Comparison of ENCODE assay signal across 21 cellular contexts in genomic region chrX:105869676-105870075, GRCh38. TPM values are rescaled to one million over a fixed set of nuclear protein-coding genes. Genes with fewer than 3 reads are reported as not detected.
DNase-seq lines count a peak whose midpoint lies in the region; ATAC-seq, FAIRE-seq and TF ChIP-seq lines count a peak whose summit lies in the region.
"Had no signal": no experiment of that assay in that cellular context is flagged by ENCODE, and none has a peak within 500 bp of the region (broad histone marks: within the 10 kb centered on the region; RNA-seq: fewer than 3 reads in every experiment).

No MANE protein-coding gene starts in this region.

- no peak overlapping the region for H3K4me3 Mint-ChIP-seq in astrocyte (ENCODE audit: unreplicated experiment)
- H3K4me3 Mint-ChIP-seq in activated CD4-positive, alpha-beta memory T cell treated with anti-CD3 and anti-CD28 coated beads for 36 hours, result no peak overlapping the region

- peaks cover 12% of the 10 kb centered on the region for H3K4me1 ChIP-seq in astrocyte (ENCODE audit: insufficient read depth, low read length)
- H3K4me1 ChIP-seq in effector memory CD4-positive, alpha-beta T cell (ENCODE audit: control insufficient read depth, insufficient read depth, low read length, poor library complexity, severe bottlenecking), result no peaks in the 10 kb centered on the region

- no peaks in the 10 kb centered on the region for H3K36me3 ChIP-seq in astrocyte (ENCODE audit: insufficient read depth, low read length)
- H3K36me3 ChIP-seq in effector memory CD4-positive, alpha-beta T cell (ENCODE audit: control insufficient read depth, insufficient read depth, low read length), result no peaks in the 10 kb centered on the region

- POLR2A ChIA-PET in activated CD4-positive, alpha-beta memory T cell treated with anti-CD3 and anti-CD28 coated beads for 36 hours (lab: Charles Lee), result no interaction called here

- no peak overlapping the region for H3K27ac ChIP-seq in astrocyte (ENCODE audit: low read depth, low read length)
- H3K27ac ChIP-seq in effector memory CD4-positive, alpha-beta T cell (ENCODE audit: insufficient read depth, low read length, poor library complexity, severe bottlenecking), result no peak overlapping the region
- H3K27ac ChIP-seq: C4-2B had no signal

- H3K79me2 ChIP-seq in astrocyte (ENCODE audit: insufficient read depth, low read length), result no peaks in the 10 kb centered on the region

- no peak overlapping the region for H3K27ac Mint-ChIP-seq in astrocyte (ENCODE audit: unreplicated experiment)
- no peak overlapping the region for H3K27ac Mint-ChIP-seq in activated CD4-positive, alpha-beta memory T cell treated with anti-CD3 and anti-CD28 coated beads for 36 hours

- H3K27me3 ChIP-seq in astrocyte (ENCODE audit: insufficient read depth, low read length), result no peaks in the 10 kb centered on the region
- H3K27me3 ChIP-seq in effector memory CD4-positive, alpha-beta T cell (replicated peaks; ENCODE audit: control insufficient read depth, insufficient read depth, low read length, poor library complexity, severe bottlenecking), result no peaks in the 10 kb centered on the region

- no peaks in the 10 kb centered on the region for H3K9me3 Mint-ChIP-seq in astrocyte (ENCODE audit: unreplicated experiment)
- H3K9me3 Mint-ChIP-seq in activated CD4-positive, alpha-beta memory T cell treated with anti-CD3 and anti-CD28 coated beads for 36 hours, result no peaks in the 10 kb centered on the region

- H3K4me2 ChIP-seq in astrocyte (ENCODE audit: low read length), result peak overlapping the region; percentile 45

- ATAC-seq in HG02973 (IDR thresholded peaks at IDR 0.05; ENCODE audit: unreplicated experiment), result no peak

- H3K4me3 ChIP-seq in astrocyte (ENCODE audit: insufficient read depth, low read depth, low read length) (no peak overlapping the region), epithelial cell of esophagus (ENCODE audit: low read length) (no peak overlapping the region)
- H3K4me3 ChIP-seq in effector memory CD4-positive, alpha-beta T cell (ENCODE audit: insufficient read depth, low read depth, low read length, poor library complexity, severe bottlenecking), result no peak overlapping the region

- H3K9ac ChIP-seq in astrocyte (ENCODE audit: low read length), result no peak overlapping the region

- no peak overlapping the region for H2AFZ ChIP-seq in astrocyte (ENCODE audit: low read depth, low read length)

- H3K27me3 Mint-ChIP-seq in astrocyte (ENCODE audit: low read depth, unreplicated experiment), result no peaks in the 10 kb centered on the region
- no peaks in the 10 kb centered on the region for H3K27me3 Mint-ChIP-seq in activated CD4-positive, alpha-beta memory T cell treated with anti-CD3 and anti-CD28 coated beads for 36 hours

- no peak for TF ChIP-seq CTCF in astrocyte (IDR thresholded peaks at IDR 0.05; ENCODE audit: insufficient read depth, low read depth, low read length)
- TF ChIP-seq CTCF in epithelial cell of esophagus (IDR thresholded peaks at IDR 0.05; ENCODE audit: insufficient read depth, low read depth, low read length, missing control alignments), result no peak

- H3K4me1 Mint-ChIP-seq in astrocyte (ENCODE audit: low read depth, unreplicated experiment), result peaks cover 9% of the 10 kb centered on the region
- no peaks in the 10 kb centered on the region for H3K4me1 Mint-ChIP-seq in activated CD4-positive, alpha-beta memory T cell treated with anti-CD3 and anti-CD28 coated beads for 36 hours (ENCODE audit: low read depth)

- no peaks in the 10 kb centered on the region for H3K9me3 ChIP-seq in astrocyte (ENCODE audit: insufficient read depth, low read depth, low read length)
- H3K9me3 ChIP-seq in effector memory CD4-positive, alpha-beta T cell (ENCODE audit: control insufficient read depth, low read length), result no peaks in the 10 kb centered on the region

- CTCF ChIA-PET in activated CD4-positive, alpha-beta memory T cell treated with anti-CD3 and anti-CD28 coated beads for 36 hours (lab: Charles Lee), result no interaction called here

- no peak for FAIRE-seq in astrocyte (lab: Jason Lieb, UNC)
- FAIRE-seq: H54 had no signal

- no peaks in the 10 kb centered on the region for H3K36me3 Mint-ChIP-seq in astrocyte (ENCODE audit: low read depth, unreplicated experiment)
- H3K36me3 Mint-ChIP-seq in activated CD4-positive, alpha-beta memory T cell treated with anti-CD3 and anti-CD28 coated beads for 36 hours, result no peaks in the 10 kb centered on the region

- DNase-seq in Ammon's horn (ENCODE audit: low spot score) (peak; percentile 19), astrocyte (ENCODE audit: low read depth) (peak; percentile 33), epithelial cell of esophagus (ENCODE audit: low read depth) (peak; percentile 10), inferior parietal cortex (ENCODE audit: extremely low spot score) (peak; percentile 14), NCI-H2227 (lab: John Stamatoyannopoulos, UW; ENCODE audit: unreplicated experiment) (no peak)
- DNase-seq in activated CD4-positive, alpha-beta memory T cell treated with anti-CD3 and anti-CD28 coated beads for 36 hours, result no peak
- DNase-seq in effector memory CD4-positive, alpha-beta T cell, result no peak
- DNase-seq: AML-193, GDM1, Karpas-422, MV-4-11, NCI-H1105 treated with DMSO at 0.1 percent for 48 hours, NCI-H2029 treated with DMSO at 0.1 percent for 48 hours, NCI-H345, Right ventricle myocardium superior had no signal

- no peaks in the 10 kb centered on the region for H4K20me1 ChIP-seq in astrocyte (ENCODE audit: insufficient read depth, low read length)

- intact Hi-C loops in activated CD4-positive, alpha-beta memory T cell treated with anti-CD3 and anti-CD28 coated beads for 36 hours (cut with micrococcal nuclease), result no loop called here

RNA-seq across cellular contexts. Expression of gene NRK, which starts 47.3 kb away (rescaled TPM):
- 18.3 and 20.1 TPM in 2 replicates for total RNA-seq in astrocyte
- not detected for total RNA-seq in activated CD4-positive, alpha-beta memory T cell treated with anti-CD3 and anti-CD28 coated beads for 36 hours
- total RNA-seq: A172, M059J, RPMI7951 had no signal

Comparison
In these comparisons a context has a peak if more than half of its experiments do, and no peak if none do; other contexts are left out.
1. DNase-seq: peak in Ammon's horn (single experiment), astrocyte (single experiment), epithelial cell of esophagus (single experiment) and inferior parietal cortex (single experiment); none in activated CD4-positive, alpha-beta memory T cell treated with anti-CD3 and anti-CD28 coated beads for 36 hours (single experiment), NCI-H2227 (single experiment) and effector memory CD4-positive, alpha-beta T cell (0 of 3).
2. RNA of gene NRK, which starts 47.3 kb away (total RNA-seq): 18.3 to 20.1 TPM in astrocyte; not detected in activated CD4-positive, alpha-beta memory T cell treated with anti-CD3 and anti-CD28 coated beads for 36 hours; every median in the first group is over 10 times any median in the second.